ENCODE assay signal across 8 cellular contexts in the genomic region with DNA sequence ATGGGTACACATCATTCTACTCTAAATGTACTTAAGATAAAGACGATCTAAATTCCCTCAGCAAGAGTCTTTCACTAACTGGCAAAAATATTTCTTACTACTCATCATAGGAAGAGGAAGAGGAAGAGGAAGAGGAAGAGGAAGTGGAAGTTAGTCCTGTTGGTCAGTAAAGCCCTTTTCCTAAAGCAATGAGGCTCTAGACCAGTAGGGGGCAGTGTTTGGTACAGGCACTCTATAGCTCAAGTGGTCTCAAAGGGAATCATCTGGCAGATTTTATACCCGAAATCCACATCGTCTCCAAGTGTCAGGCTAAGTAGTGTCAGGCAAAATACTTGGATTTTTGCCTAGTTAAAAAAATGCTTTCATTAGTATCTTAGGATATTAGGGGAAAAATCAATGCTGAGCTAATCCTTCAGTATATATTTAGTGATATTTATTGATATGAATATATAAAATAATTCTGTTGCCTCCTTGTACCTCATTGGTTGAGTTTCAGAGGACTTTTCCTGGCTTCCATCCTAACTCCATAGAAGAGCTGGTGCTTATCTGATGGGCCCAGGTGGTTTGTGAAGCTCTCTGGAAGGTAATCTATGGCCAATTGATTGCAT. TPM values are rescaled to one million over a fixed set of nuclear protein-coding genes. Genes with fewer than 3 reads are reported as not detected.
A peak's percentile ranks its signal among the peaks of the same experiment; 100 is the strongest.
DNase-seq lines count a peak whose midpoint lies in the region; TF ChIP-seq lines count a peak whose summit lies in the region.

No MANE protein-coding gene starts in this region.

- H3K4me1 ChIP-seq in NT2/D1 (ENCODE audit: insufficient read depth, insufficient read length) (no peaks in the 10 kb centered on the region), esophagus muscularis mucosa (peaks cover 12 to 25% (median 17%) of the 10 kb centered on the region in 4 donors)

- H3K9me3 ChIP-seq in NT2/D1 (ENCODE audit: insufficient read depth, low read length) (no peaks in the 10 kb centered on the region), esophagus muscularis mucosa (no peaks in the 10 kb centered on the region)

- 68% methylated on average over 3 of the region's 3 CpGs for WGBS in esophagus muscularis mucosa

- DNase-seq in A172 (ENCODE audit: low spot score) (peak; percentile 62), NT2/D1 (ENCODE audit: low read depth, low spot score) (peak; percentile 40), esophagus muscularis mucosa (ENCODE audit: extremely low spot score) (no peak), pons (ENCODE audit: low spot score) (peak; percentile 85), hepatic stellate cell (ENCODE audit: low spot score) (no peak), cortex of kidney (lab: John Stamatoyannopoulos, UW) (no peak), UCSD-AML1 (lab: John Stamatoyannopoulos, UW; ENCODE audit: unreplicated experiment) (no peak)

- H3K4me3 ChIP-seq in NT2/D1 (ENCODE audit: insufficient read length, low read depth) (no peak overlapping the region), esophagus muscularis mucosa (no peak overlapping the region)

- TF ChIP-seq CTCF in GM12872 (IDR thresholded peaks at IDR 0.05; ENCODE audit: insufficient read depth, low read depth, low read length) (peak; percentile 72), esophagus muscularis mucosa (IDR thresholded peaks at IDR 0.05) (peak; percentile 21 to 53 (median 34))

- intact Hi-C loops in esophagus muscularis mucosa (cut with DNase I) = loop anchor here (10.0 kb wide), 1 partner anchor 197 kb away; no protein-coding TSS in a partner anchor

- H3K27me3 ChIP-seq in NT2/D1 (ENCODE audit: insufficient read depth, insufficient read length) (no peaks in the 10 kb centered on the region), esophagus muscularis mucosa (no peaks in the 10 kb centered on the region)

- no peak overlapping the region for H3K27ac ChIP-seq in esophagus muscularis mucosa (replicated peaks in 1 of 4)

- TF ChIP-seq POLR2A in esophagus muscularis mucosa (IDR thresholded peaks at IDR 0.05; ENCODE audit: low read depth) = no peak

- no peaks in the 10 kb centered on the region for H3K36me3 ChIP-seq in NT2/D1 (ENCODE audit: insufficient read depth, insufficient read length, low read length)
- H3K36me3 ChIP-seq in esophagus muscularis mucosa = no peaks in the 10 kb centered on the region

- TF ChIP-seq EP300 in esophagus muscularis mucosa (IDR thresholded peaks at IDR 0.05) = no peak

- no peak overlapping the region for H3K9ac ChIP-seq in NT2/D1 (ENCODE audit: insufficient read length, low read depth)

RNA-seq across cellular contexts. Expression of a gene that starts 7.7 kb away (rescaled TPM):
- 1.1 and 1.5 TPM in 2 replicates for total RNA-seq in A172 (2014; rRNA removed; shearing (Covaris generic))
- 1 to 10 TPM in 2 of 4 donors, under 1 TPM in 1, not detected in 1; 0.99 to 3.3 (median 1.3) TPM for total RNA-seq in esophagus muscularis mucosa

Comparison
In these comparisons a context has a peak if more than half of its experiments do, and no peak if none do; other contexts are left out.
1. DNase-seq: peak in A172 (single experiment), NT2/D1 (single experiment) and pons (single experiment); none in esophagus muscularis mucosa (single experiment), hepatic stellate cell (single experiment), cortex of kidney (single experiment) and UCSD-AML1 (single experiment).